Comparison of ENCODE assay signal across 12 cellular contexts in the genomic region with DNA sequence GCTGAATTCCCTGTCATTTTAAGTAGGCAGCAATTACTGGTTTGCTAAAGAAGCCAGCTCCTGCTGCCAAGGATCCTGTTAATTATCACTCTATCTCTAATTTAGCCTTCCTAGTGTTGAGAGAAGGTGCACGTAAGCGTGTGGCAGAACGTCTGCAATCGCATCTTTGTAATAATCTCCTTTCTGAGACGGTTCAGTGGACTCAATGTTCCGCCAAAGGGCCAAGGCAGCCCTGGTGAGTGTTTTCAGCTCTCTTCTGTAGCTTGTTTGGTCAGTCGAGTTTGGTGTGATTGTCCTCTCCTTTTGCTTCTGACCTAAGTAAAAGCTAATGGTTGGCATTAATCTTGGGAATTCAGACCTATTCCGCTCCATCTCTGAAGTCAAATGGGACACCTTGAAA. TPM values are rescaled to one million over a fixed set of nuclear protein-coding genes. Genes with fewer than 3 reads are reported as not detected.
DNase-seq lines count a peak whose midpoint lies in the region; ATAC-seq and TF ChIP-seq lines count a peak whose summit lies in the region.
"Had no signal": no experiment of that assay in that cellular context is flagged by ENCODE, and none has a peak within 500 bp of the region (broad histone marks: within the 10 kb centered on the region; RNA-seq: fewer than 3 reads in every experiment).

No MANE protein-coding gene starts in this region.

- no peak for DNase-seq in HL-60 (ENCODE audit: low read depth in 1 of 2, low spot score in 1 of 2)
- DNase-seq in mammary epithelial cell, result no peak
- peak; percentile 61 for DNase-seq in kidney tubule cell (ENCODE audit: low spot score)
- no peak for DNase-seq in suprapubic skin (ENCODE audit: low spot score in 2 of 2)
- no peak for DNase-seq in NCI-H1436 treated with DMSO at 0.1 percent for 48 hours (lab: John Stamatoyannopoulos, UW)
- DNase-seq in medulla oblongata (ENCODE audit: extremely low spot score), result no peak
- no peak for DNase-seq in NCI-H524 treated with DMSO at 0.1 percent for 48 hours (lab: John Stamatoyannopoulos, UW)
- DNase-seq: activated effector memory CD4-positive, alpha-beta T cell treated with anti-CD3 and anti-CD28 coated beads, Interleukin-2, amount 50 U/mL, for 16 hours; anterior cingulate cortex; CD4-positive, CD25-positive, alpha-beta regulatory T cell; upper lobe of left lung had no signal

- in situ Hi-C loops in mammary epithelial cell (cut with MboI; ENCODE audit: low sequenced_read_pairs in 2 of 2), result no loop called here

- H3K4me1 ChIP-seq in mammary epithelial cell (ENCODE audit: insufficient read depth, low read length) (peaks cover 36% of the 10 kb centered on the region), suprapubic skin (peaks cover 67% of the 10 kb centered on the region)

- H3K36me3 ChIP-seq in mammary epithelial cell (ENCODE audit: insufficient read depth, low read length) (no peaks in the 10 kb centered on the region), suprapubic skin (no peaks in the 10 kb centered on the region)
- H3K36me3 ChIP-seq: upper lobe of left lung had no signal

- no peaks in the 10 kb centered on the region for H3K27me3 ChIP-seq in HL-60 (ENCODE audit: insufficient read depth, poor library complexity, severe bottlenecking)
- H3K27me3 ChIP-seq in mammary epithelial cell (ENCODE audit: insufficient read depth, low read length), result no peaks in the 10 kb centered on the region
- no peaks in the 10 kb centered on the region for H3K27me3 ChIP-seq in suprapubic skin
- H3K27me3 ChIP-seq: upper lobe of left lung had no signal

- no peaks in the 10 kb centered on the region for H4K20me1 ChIP-seq in mammary epithelial cell (ENCODE audit: insufficient read depth, low read length)

- no peaks in the 10 kb centered on the region for H3K79me2 ChIP-seq in mammary epithelial cell (ENCODE audit: insufficient read depth, low read length)

- 51% methylated on average over 8 of the region's 8 CpGs for WGBS in mammary epithelial cell (ENCODE audit: low coverage, missing lambda C conversion rate)
- WGBS in suprapubic skin, result 59% methylated on average over 8 of the region's 8 CpGs

- no TSS peak for BruUV-seq in mammary epithelial cell (replicated peaks; lab: Mats Ljungman, UMichigan)

- intact Hi-C loops in mammary epithelial cell (cut with micrococcal nuclease), result no loop called here

- no peak for TF ChIP-seq POLR2A in suprapubic skin (IDR thresholded peaks at IDR 0.05)

- CTCF ChIA-PET in mammary epithelial cell (lab: Charles Lee; ENCODE audit: low non-redundant PET), result no interaction called here

- no peaks in the 10 kb centered on the region for H3K9me3 ChIP-seq in mammary epithelial cell (replicated peaks; ENCODE audit: insufficient read depth, low read length)
- H3K9me3 ChIP-seq in suprapubic skin, result no peaks in the 10 kb centered on the region
- H3K9me3 ChIP-seq: upper lobe of left lung had no signal

- ATAC-seq in HG03039 (IDR thresholded peaks at IDR 0.05; ENCODE audit: unreplicated experiment), result no peak

- TF ChIP-seq EP300 in suprapubic skin (IDR thresholded peaks at IDR 0.05), result no peak

- peak overlapping the region; percentile 13 for H2AFZ ChIP-seq in mammary epithelial cell (ENCODE audit: low read depth, low read length)

- H3K4me3 ChIP-seq in HL-60 (replicated peaks; ENCODE audit: insufficient read depth, low read length), result no peak overlapping the region
- H3K4me3 ChIP-seq in mammary epithelial cell (replicated peaks in 1 of 3; ENCODE audit: insufficient read depth in 1 of 3, low read depth in 2 of 3, low read length in 3 of 3), result no peak overlapping the region
- H3K4me3 ChIP-seq in suprapubic skin, result peak overlapping the region; percentile 22
- H3K4me3 ChIP-seq: upper lobe of left lung had no signal

- dilution Hi-C loops in mammary epithelial cell (cut with HindIII; ENCODE audit: low sequenced_read_pairs), result no loop called here

- TF ChIP-seq CTCF in HL-60 (IDR thresholded peaks at IDR 0.05; ENCODE audit: insufficient read depth, low read length) (no peak), mammary epithelial cell (conservative IDR thresholded peaks at IDR 0.05 in 1 of 2, IDR thresholded peaks at IDR 0.05 in 1 of 2; ENCODE audit: extremely low read depth in 1 of 2, insufficient read depth in 1 of 2, low read depth in 1 of 2, low read length in 2 of 2) (no peak), suprapubic skin (IDR thresholded peaks at IDR 0.05) (no peak)

- no peak overlapping the region for H3K9ac ChIP-seq in mammary epithelial cell (ENCODE audit: insufficient read depth, low read length)

- peak overlapping the region; percentile 7 for H3K4me2 ChIP-seq in mammary epithelial cell (ENCODE audit: insufficient read depth, low read depth, low read length)

- H3K27ac ChIP-seq in HL-60 (replicated peaks) (peak overlapping the region; percentile 21; the same call in 1 of the 2 replicates), mammary epithelial cell (ENCODE audit: insufficient read depth, low read depth, low read length) (no peak overlapping the region), suprapubic skin (peak overlapping the region; percentile 56)

RNA-seq across cellular contexts. Expression of a gene that starts 24.2 kb away (rescaled TPM):
- 1 to 10 TPM; 5.7 to 8.3 TPM for total RNA-seq in mammary epithelial cell
- 1.7 TPM for polyA plus RNA-seq in mammary epithelial cell
- polyA minus RNA-seq in mammary epithelial cell, result 0.88 TPM
- total RNA-seq in suprapubic skin, result 10 to 100 TPM; 19.4 to 35.3 (median 21.7) TPM
- polyA plus RNA-seq: CD4-positive, CD25-positive, alpha-beta regulatory T cell had no signal
